Comparison of ENCODE assay signal across 10 cellular contexts in the genomic region with DNA sequence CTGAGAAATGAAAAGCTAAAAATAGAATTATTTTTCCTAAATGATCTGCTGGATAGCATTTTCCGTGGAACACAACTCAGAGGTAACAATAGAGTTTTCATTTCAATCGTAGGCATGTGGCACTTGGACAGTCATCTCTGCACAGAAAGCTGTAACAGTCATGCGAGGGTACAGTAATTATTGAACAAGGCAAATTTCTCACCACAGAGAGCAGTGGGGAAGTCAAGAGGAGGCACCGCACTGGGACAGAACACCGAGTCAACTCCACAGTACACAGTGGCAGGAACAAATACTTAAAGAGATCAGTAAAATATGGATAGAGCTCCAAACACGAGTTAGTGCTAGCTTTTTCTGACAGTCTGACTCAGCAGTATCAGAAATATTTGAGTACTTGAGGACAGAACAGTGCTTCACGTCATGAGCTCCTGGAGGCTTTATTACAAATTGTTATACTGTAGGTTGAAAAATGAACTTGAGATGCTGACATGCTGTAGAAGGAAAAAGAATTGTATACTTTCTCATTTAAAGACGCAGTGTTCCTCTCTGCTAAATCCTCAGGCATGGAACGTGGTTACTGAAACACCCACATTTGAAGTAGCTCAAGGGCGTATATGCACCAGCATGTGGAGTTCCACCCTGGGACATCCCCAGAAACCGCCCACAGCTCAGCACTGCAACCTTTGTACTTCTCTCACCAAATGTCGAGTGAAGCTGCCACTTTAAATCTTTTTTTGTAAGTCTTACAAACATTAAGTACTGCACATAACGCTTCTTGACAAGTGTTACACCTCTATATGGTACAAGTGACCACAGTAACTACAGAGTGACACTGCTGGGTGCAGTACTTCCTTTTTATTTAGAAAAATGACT. TPM values are rescaled to one million over a fixed set of nuclear protein-coding genes. Genes with fewer than 3 reads are reported as not detected.
DNase-seq lines count a peak whose midpoint lies in the region; ATAC-seq, FAIRE-seq and TF ChIP-seq lines count a peak whose summit lies in the region.
"Had no signal": no experiment of that assay in that cellular context is flagged by ENCODE, and none has a peak within 500 bp of the region (broad histone marks: within the 10 kb centered on the region; RNA-seq: fewer than 3 reads in every experiment).

No MANE protein-coding gene starts in this region.

- H3K27me3 Mint-ChIP-seq in activated T-cell treated with anti-CD3 and anti-CD28 coated beads, Interleukin-2, amount 50 U/mL, for 72 hours (ENCODE audit: low read depth), result no peaks in the 10 kb centered on the region
- no peaks in the 10 kb centered on the region for H3K27me3 Mint-ChIP-seq in nephron (ENCODE audit: low read depth)

- no peaks in the 10 kb centered on the region for H3K79me2 ChIP-seq in HepG2 (ENCODE audit: insufficient read depth, low read length)

- H3K9ac ChIP-seq in HepG2 (ENCODE audit: insufficient read depth, low read depth, low read length), result no peak overlapping the region

- CTCF ChIA-PET in HepG2 (lab: Yijun Ruan, JAX; ENCODE audit: low intra/inter-chr PET ratio, low total read pairs), result no interaction called here

- peaks cover 0 to 58% (median 18%) of the 10 kb centered on the region in 4 donors for H3K36me3 ChIP-seq in right lobe of liver
- peaks cover 34 to 83% of the 10 kb centered on the region in 2 experiments for H3K36me3 ChIP-seq in HepG2 (replicated peaks in 1 of 2; ENCODE audit: control insufficient read depth in 1 of 2, insufficient read depth in 2 of 2, low read length in 2 of 2)

- no peak for TF ChIP-seq RAD21 in HepG2 (CRISPR knock-in tag; IDR thresholded peaks at IDR 0.05)

- TF ChIP-seq CTCF in right lobe of liver (IDR thresholded peaks at IDR 0.05), result no peak
- TF ChIP-seq CTCF in HepG2 (CRISPR knock-in tag; IDR thresholded peaks at IDR 0.05), result no peak
- TF ChIP-seq CTCF in nephron (IDR thresholded peaks at IDR 0.05; ENCODE audit: unreplicated experiment in 3 of 3), result no peak

- H3K27ac ChIP-seq in right lobe of liver, result no peak overlapping the region
- H3K27ac ChIP-seq in HepG2 (ENCODE audit: extremely low read length, insufficient read depth, low read length), result no peak overlapping the region
- H3K27ac ChIP-seq in substantia nigra (ENCODE audit: low read depth, low read length, poor library complexity, severe bottlenecking), result no peak overlapping the region

- no peak for FAIRE-seq in HepG2 (lab: Jason Lieb, UNC)

- WGBS in right lobe of liver (ENCODE audit: insufficient coverage, low coverage, low lambda C conversion rate, missing lambda C conversion rate), result 75% methylated on average over 10 of the region's 13 CpGs
- WGBS in HepG2 (ENCODE audit: low lambda C conversion rate), result 95% methylated on average over 13 of the region's 13 CpGs

- H3K9me3 ChIP-seq in right lobe of liver, result no peaks in the 10 kb centered on the region
- no peaks in the 10 kb centered on the region for H3K9me3 ChIP-seq in HepG2 (ENCODE audit: low read length)
- H3K9me3 ChIP-seq: BLaER1 treated with 17β-estradiol and CSF1 and Interleukin-3, amounts not matched to agents 10 nM and 100 nM had no signal

- peaks cover 15 to 54% of the 10 kb centered on the region in 2 donors for H3K36me3 Mint-ChIP-seq in activated T-cell treated with anti-CD3 and anti-CD28 coated beads, Interleukin-2, amount 50 U/mL, for 72 hours (ENCODE audit: insufficient read depth in 2 of 2)
- peaks cover 70% of the 10 kb centered on the region for H3K36me3 Mint-ChIP-seq in nephron (ENCODE audit: low read depth)

- in situ Hi-C loops in HepG2 (cut with HindIII; ENCODE audit: extremely low pct_ligation_motif_present, low pct_unique_long_range_greater_than_20kb), result no loop called here

- BruUV-seq in HepG2 (replicated peaks; lab: Mats Ljungman, UMichigan), result no TSS peak

- no peak for TF ChIP-seq EP300 in HepG2 (IDR thresholded peaks at IDR 0.05; ENCODE audit: low read depth in 2 of 2, low read length in 2 of 2)
- TF ChIP-seq EP300 in HepG2 (CRISPR knock-in tag; IDR thresholded peaks at IDR 0.05; ENCODE audit: borderline replicate concordance), result no peak

- no peak for DNase-seq in right lobe of liver
- no peak for DNase-seq in HepG2 (ENCODE audit: low spot score)
- peak; percentile 70 to 78 for DNase-seq in activated T-cell treated with anti-CD3 and anti-CD28 coated beads, Interleukin-2, amount 50 U/mL, for 72 hours
- DNase-seq in globus pallidus (ENCODE audit: low spot score), result no peak
- no peak for DNase-seq in DMS53 treated with DMSO at 0.1 percent for 48 hours (lab: John Stamatoyannopoulos, UW; ENCODE audit: unreplicated experiment)
- DNase-seq in substantia nigra (lab: John Stamatoyannopoulos, UW), result no peak
- DNase-seq in dedifferentiated amniotic fluid mesenchymal stem cell (ENCODE audit: extremely low spot score), result no peak
- DNase-seq: NCI-H774 had no signal

- H3K4me2 ChIP-seq in HepG2 (ENCODE audit: low read depth, low read length), result no peak overlapping the region
- H3K4me2 ChIP-seq: BLaER1 treated with 17β-estradiol and CSF1 and Interleukin-3, amounts not matched to agents 10 nM and 100 nM had no signal

- H3K27ac Mint-ChIP-seq in activated T-cell treated with anti-CD3 and anti-CD28 coated beads, Interleukin-2, amount 50 U/mL, for 72 hours, result no peak overlapping the region
- peak overlapping the region in 2 of 3 experiments; percentile 37 to 55 for H3K27ac Mint-ChIP-seq in nephron

- no peak overlapping the region for H3K4me3 ChIP-seq in right lobe of liver
- H3K4me3 ChIP-seq in HepG2 (replicated peaks in 1 of 3; ENCODE audit: insufficient read depth in 1 of 3, low read depth in 2 of 3, low read length in 3 of 3), result no peak overlapping the region
- H3K4me3 ChIP-seq: BLaER1 treated with 17β-estradiol and CSF1 and Interleukin-3, amounts not matched to agents 10 nM and 100 nM had no signal

- ATAC-seq in right lobe of liver (peak; percentile 13 to 38 (median 32)), HepG2 (no peak)
- ATAC-seq in activated T-cell treated with anti-CD3 and anti-CD28 coated beads, Interleukin-2, amount 50 U/mL, for 72 hours (replicated peaks in 1 of 2), result peak; percentile 77 to 79

- peaks cover 75% of the 10 kb centered on the region for H3K4me1 Mint-ChIP-seq in activated T-cell treated with anti-CD3 and anti-CD28 coated beads, Interleukin-2, amount 50 U/mL, for 72 hours (ENCODE audit: low read depth)
- peaks cover 19% of the 10 kb centered on the region for H3K4me1 Mint-ChIP-seq in nephron

- no peak overlapping the region for H2AFZ ChIP-seq in HepG2 (ENCODE audit: low read length)

- TF ChIP-seq POLR2A in right lobe of liver (IDR thresholded peaks at IDR 0.05) (no peak), HepG2 (IDR thresholded peaks at IDR 0.05; ENCODE audit: insufficient read depth in 1 of 2, low read depth in 2 of 2, low read length in 2 of 2) (no peak)

- no peaks in the 10 kb centered on the region for H3K27me3 ChIP-seq in right lobe of liver
- no peaks in the 10 kb centered on the region for H3K27me3 ChIP-seq in HepG2 (ENCODE audit: control insufficient read depth in 1 of 2, insufficient read depth in 2 of 2, low read length in 2 of 2)
- H3K27me3 ChIP-seq: BLaER1 treated with 17β-estradiol and CSF1 and Interleukin-3, amounts not matched to agents 10 nM and 100 nM had no signal

- H4K20me1 ChIP-seq in HepG2 (ENCODE audit: insufficient read depth, low read length), result no peaks in the 10 kb centered on the region

- POLR2A ChIA-PET in HepG2 (lab: Yijun Ruan, JAX), result no interaction called here

- intact Hi-C loops in right lobe of liver (cut with DNase I), result no loop called here
- intact Hi-C loops in HepG2 (cut with micrococcal nuclease; ENCODE audit: unreplicated experiment), result no loop called here

- H3K4me1 ChIP-seq in right lobe of liver (no peaks in the 10 kb centered on the region), HepG2 (ENCODE audit: insufficient read depth, low read length) (no peaks in the 10 kb centered on the region)

- peak overlapping the region; percentile 28 to 36 for H3K4me3 Mint-ChIP-seq in activated T-cell treated with anti-CD3 and anti-CD28 coated beads, Interleukin-2, amount 50 U/mL, for 72 hours
- no peak overlapping the region for H3K4me3 Mint-ChIP-seq in nephron

- H3K9me3 Mint-ChIP-seq in activated T-cell treated with anti-CD3 and anti-CD28 coated beads, Interleukin-2, amount 50 U/mL, for 72 hours, result no peaks in the 10 kb centered on the region
- no peaks in the 10 kb centered on the region for H3K9me3 Mint-ChIP-seq in nephron

TF ChIP-seq in HepG2, 621 proteins besides CTCF, POLR2A, EP300 and RAD21:
- TF ChIP-seq ETV6 (CRISPR knock-in tag; conservative IDR thresholded peaks at IDR 0.05) (no peak), MAFK (conservative IDR thresholded peaks at IDR 0.05 in 1 of 2, IDR thresholded peaks at IDR 0.05 in 1 of 2; ENCODE audit: low read length in 2 of 2) (peak in 1 of 2 experiments; percentile 45; a peak in 2 of 4 replicates)

RNA-seq across cellular contexts. Expression of a gene that starts 27.4 kb away (rescaled TPM):
- 10 to 100 TPM in 1 of 6 experiments, 1 to 10 TPM in 5; 1.0 to 11.2 (median 2.7) TPM for total RNA-seq in right lobe of liver
- 0.21 and 0.33 TPM in 2 replicates for total RNA-seq in HepG2 (2016; rRNA removed; fragmentation: Illumina TruSeq; extraction: Trizol)
- 0.97 and 1.2 TPM in 2 replicates for total RNA-seq in HepG2 (2016; cell fraction: cytosol; rRNA removed; fragmentation: Illumina TruSeq; extraction: Trizol; ENCODE audit: low read depth)
- total RNA-seq in HepG2 (2016; cell fraction: insoluble cytoplasmic fraction; rRNA removed; fragmentation: Illumina TruSeq; extraction: Trizol), result 0.16 and 0.22 TPM in 2 replicates
- 0.77 and 1.3 TPM in 2 replicates for total RNA-seq in HepG2 (2016; cell fraction: membrane; rRNA removed; fragmentation: Illumina TruSeq; extraction: Trizol)
- total RNA-seq in HepG2 (2016; cell fraction: nucleus; rRNA removed; fragmentation: Illumina TruSeq; extraction: Trizol), result 0.12 and 0.13 TPM in 2 replicates
- polyA plus RNA-seq in HepG2 (2011; rRNA removed), result 1.9 and 2.5 TPM in 2 replicates
- polyA plus RNA-seq in HepG2 (2011; cell fraction: cytosol; rRNA removed), result 0.96 and 1.0 TPM in 2 replicates
- 1.5 and 1.6 TPM in 2 replicates for polyA plus RNA-seq in HepG2 (2011; cell fraction: nucleus; rRNA removed)
- polyA plus RNA-seq in HepG2 (2012), result 0.58 and 1.1 TPM in 2 replicates
- polyA plus RNA-seq in HepG2 (2016; cell fraction: cytosol; fragmentation: Illumina TruSeq; extraction: Trizol; ENCODE audit: low read depth), result 0.79 and 1.7 TPM in 2 replicates
- 0.34 and 0.50 TPM in 2 replicates for polyA plus RNA-seq in HepG2 (2016; cell fraction: insoluble cytoplasmic fraction; fragmentation: Illumina TruSeq; extraction: Trizol; ENCODE audit: low read depth)
- polyA plus RNA-seq in HepG2 (2016; cell fraction: membrane; fragmentation: Illumina TruSeq; extraction: Trizol; ENCODE audit: low read depth), result 1.0 and 1.3 TPM in 2 replicates
- polyA plus RNA-seq in HepG2 (2016; cell fraction: nucleus; fragmentation: Illumina TruSeq; extraction: Trizol; ENCODE audit: insufficient read depth, low read depth), result 0.42 and 0.67 TPM in 2 replicates
- polyA minus RNA-seq in HepG2 (2011; rRNA and poly(A)+ RNA removed; ENCODE audit: low replicate concordance), result 0.72 and 0.86 TPM in 2 replicates
- polyA minus RNA-seq in HepG2 (2011; cell fraction: cytosol; rRNA and poly(A)+ RNA removed), result 0.69 and 0.70 TPM in 2 replicates
- polyA minus RNA-seq in HepG2 (2011; cell fraction: nucleus; rRNA and poly(A)+ RNA removed), result 0.77 and 1.6 TPM in 2 replicates
- 1 to 10 TPM; 2.5 to 4.4 TPM for total RNA-seq in activated T-cell treated with anti-CD3 and anti-CD28 coated beads, Interleukin-2, amount 50 U/mL, for 72 hours

Comparison
In these comparisons a context has a peak if more than half of its experiments do, and no peak if none do; other contexts are left out.
1. DNase-seq: peak in activated T-cell treated with anti-CD3 and anti-CD28 coated beads, Interleukin-2, amount 50 U/mL, for 72 hours (2 of 2); none in right lobe of liver (0 of 3), HepG2 (single experiment), globus pallidus (single experiment), DMS53 treated with DMSO at 0.1 percent for 48 hours (single experiment), substantia nigra (0 of 49) and dedifferentiated amniotic fluid mesenchymal stem cell (single experiment).
2. H3K4me3 Mint-ChIP-seq: peak in activated T-cell treated with anti-CD3 and anti-CD28 coated beads, Interleukin-2, amount 50 U/mL, for 72 hours (2 of 2); none in nephron (0 of 3).